In the genomic region with DNA sequence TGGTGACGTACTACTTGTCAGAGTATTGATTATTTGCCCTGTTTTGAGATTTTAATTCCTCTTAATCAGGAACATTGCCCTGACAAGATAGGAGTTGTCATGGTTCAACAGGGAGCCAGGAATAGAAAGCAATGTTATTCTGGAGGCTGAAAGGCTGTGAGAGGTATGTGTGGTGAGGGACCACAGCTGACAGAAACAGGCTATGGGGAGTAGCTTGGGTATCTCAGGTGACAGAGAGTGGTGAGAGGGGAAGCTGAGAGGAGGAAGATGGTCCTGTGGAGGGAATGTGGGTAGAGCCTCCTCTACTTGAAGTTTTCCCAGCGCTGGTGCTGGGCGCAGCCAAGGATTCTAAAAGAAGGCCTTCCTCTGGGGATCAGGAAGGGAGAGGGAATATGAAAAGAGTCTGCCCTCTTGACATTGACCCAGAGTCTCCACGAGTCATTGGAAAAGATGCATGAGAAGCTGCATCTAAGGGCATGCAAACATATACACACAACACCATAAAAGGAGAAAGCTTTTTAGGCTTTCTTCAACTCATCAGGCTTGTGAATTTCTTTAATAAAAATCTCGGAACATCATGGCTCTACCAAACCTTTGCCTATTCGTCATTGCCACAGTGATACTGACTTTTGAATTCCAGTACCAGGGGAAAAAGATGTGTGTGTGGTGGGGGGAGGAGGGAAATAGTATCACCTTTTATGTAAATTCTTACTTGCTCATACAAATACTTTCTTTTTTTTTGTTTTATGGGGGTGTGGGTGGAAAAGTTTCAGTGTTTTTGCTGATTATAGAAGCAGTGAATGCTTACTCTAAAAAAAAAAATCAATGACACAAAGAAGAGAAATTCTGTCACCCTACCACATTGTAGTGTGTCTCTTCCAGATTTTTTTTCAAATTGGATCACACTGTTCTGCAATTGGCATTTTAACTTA, we compare ENCODE assay signal across 10 cellular contexts. TPM values are rescaled to one million over a fixed set of nuclear protein-coding genes. Genes with fewer than 3 reads are reported as not detected.
DNase-seq lines count a peak whose midpoint lies in the region; ATAC-seq and TF ChIP-seq lines count a peak whose summit lies in the region.
"Had no signal": no experiment of that assay in that cellular context is flagged by ENCODE, and none has a peak within 500 bp of the region (broad histone marks: within the 10 kb centered on the region; RNA-seq: fewer than 3 reads in every experiment).

No MANE protein-coding gene starts in this region.

- H3K27ac Mint-ChIP-seq in stimulated activated effector memory CD8-positive, alpha-beta T cell treated with anti-CD3 and anti-CD28 coated beads, Interleukin-12 subunit alpha, Interleukin-12 subunit beta, amount 100 ng/mL, for 72 hours, result no peak overlapping the region
- H3K27ac Mint-ChIP-seq: nephron progenitor cell had no signal

- no peak overlapping the region for H3K4me3 Mint-ChIP-seq in stimulated activated effector memory CD8-positive, alpha-beta T cell treated with anti-CD3 and anti-CD28 coated beads, Interleukin-12 subunit alpha, Interleukin-12 subunit beta, amount 100 ng/mL, for 72 hours
- H3K4me3 Mint-ChIP-seq: nephron progenitor cell had no signal

- peaks cover 22% of the 10 kb centered on the region for H3K4me1 Mint-ChIP-seq in stimulated activated effector memory CD8-positive, alpha-beta T cell treated with anti-CD3 and anti-CD28 coated beads, Interleukin-12 subunit alpha, Interleukin-12 subunit beta, amount 100 ng/mL, for 72 hours

- H3K27ac ChIP-seq in HL-60 (replicated peaks), result peak overlapping the region; percentile 35
- H3K27ac ChIP-seq in brain microvascular endothelial cell, result no peak overlapping the region

- ATAC-seq in Right ventricle myocardium superior (ENCODE audit: poor library complexity) (peak; percentile 64), left cardiac atrium (no peak), HG02642 (IDR thresholded peaks at IDR 0.05; ENCODE audit: poor library complexity, unreplicated experiment) (peak; percentile 63)
- peak; percentile 51 for ATAC-seq in stimulated activated effector memory CD8-positive, alpha-beta T cell treated with anti-CD3 and anti-CD28 coated beads, Interleukin-12 subunit alpha, Interleukin-12 subunit beta, amount 100 ng/mL, for 72 hours

- TF ChIP-seq CTCF in HL-60 (IDR thresholded peaks at IDR 0.05; ENCODE audit: insufficient read depth, low read length) (no peak), brain microvascular endothelial cell (IDR thresholded peaks at IDR 0.05; ENCODE audit: low read depth, low read length, missing control alignments) (no peak)

- DNase-seq in Right ventricle myocardium superior, result no peak
- no peak for DNase-seq in left cardiac atrium
- no peak for DNase-seq in HL-60 (ENCODE audit: low read depth in 1 of 2, low spot score in 1 of 2)
- no peak for DNase-seq in stimulated activated effector memory CD8-positive, alpha-beta T cell treated with anti-CD3 and anti-CD28 coated beads, Interleukin-12 subunit alpha, Interleukin-12 subunit beta, amount 100 ng/mL, for 72 hours (ENCODE audit: low spot score in 2 of 2)
- no peak for DNase-seq in brain microvascular endothelial cell
- DNase-seq in AML-193 (lab: John Stamatoyannopoulos, UW), result no peak
- no peak for DNase-seq in NCI-H2171 (lab: John Stamatoyannopoulos, UW)
- DNase-seq: NCI-H2081 treated with DMSO at 0.1 percent for 48 hours, nephron progenitor cell had no signal

- intact Hi-C loops in Right ventricle myocardium superior (cut with DNase I) (no loop called here), left cardiac atrium (cut with DNase I) (no loop called here)

- H3K27me3 ChIP-seq in HL-60 (ENCODE audit: insufficient read depth, poor library complexity, severe bottlenecking) (no peaks in the 10 kb centered on the region), brain microvascular endothelial cell (replicated peaks) (no peaks in the 10 kb centered on the region)

- H3K36me3 Mint-ChIP-seq in stimulated activated effector memory CD8-positive, alpha-beta T cell treated with anti-CD3 and anti-CD28 coated beads, Interleukin-12 subunit alpha, Interleukin-12 subunit beta, amount 100 ng/mL, for 72 hours, result no peaks in the 10 kb centered on the region

- H3K4me3 ChIP-seq in HL-60 (replicated peaks; ENCODE audit: insufficient read depth, low read length) (no peak overlapping the region), brain microvascular endothelial cell (ENCODE audit: low read depth, low read length) (no peak overlapping the region)

- no peaks in the 10 kb centered on the region for H3K9me3 Mint-ChIP-seq in stimulated activated effector memory CD8-positive, alpha-beta T cell treated with anti-CD3 and anti-CD28 coated beads, Interleukin-12 subunit alpha, Interleukin-12 subunit beta, amount 100 ng/mL, for 72 hours

- H3K36me3 ChIP-seq in brain microvascular endothelial cell (replicated peaks), result no peaks in the 10 kb centered on the region

- in situ Hi-C loops in brain microvascular endothelial cell (cut with HindIII; ENCODE audit: low pct_ligation_motif_present, low sequenced_read_pairs), result no loop called here

RNA-seq across cellular contexts. Expression of gene DHRS7, which starts 39.9 kb away (rescaled TPM):
- total RNA-seq in Right ventricle myocardium superior, result 34.4 TPM
- 10 to 100 TPM; 50.0 to 54.4 TPM for total RNA-seq in left cardiac atrium

RNA-seq across cellular contexts. Expression of gene PPM1A, which starts 43.9 kb away (rescaled TPM):
- total RNA-seq in Right ventricle myocardium superior (116 TPM), left cardiac atrium (10 to 100 TPM; 73.2 to 76.0 TPM)

Comparison
In these comparisons a context has a peak if more than half of its experiments do, and no peak if none do; other contexts are left out.
1. ATAC-seq: peak in Right ventricle myocardium superior (single experiment), HG02642 (single experiment) and stimulated activated effector memory CD8-positive, alpha-beta T cell treated with anti-CD3 and anti-CD28 coated beads, Interleukin-12 subunit alpha, Interleukin-12 subunit beta, amount 100 ng/mL, for 72 hours (single experiment); none in left cardiac atrium (0 of 2).